ENCODE assay signal across 8 cellular contexts in the genomic region with DNA sequence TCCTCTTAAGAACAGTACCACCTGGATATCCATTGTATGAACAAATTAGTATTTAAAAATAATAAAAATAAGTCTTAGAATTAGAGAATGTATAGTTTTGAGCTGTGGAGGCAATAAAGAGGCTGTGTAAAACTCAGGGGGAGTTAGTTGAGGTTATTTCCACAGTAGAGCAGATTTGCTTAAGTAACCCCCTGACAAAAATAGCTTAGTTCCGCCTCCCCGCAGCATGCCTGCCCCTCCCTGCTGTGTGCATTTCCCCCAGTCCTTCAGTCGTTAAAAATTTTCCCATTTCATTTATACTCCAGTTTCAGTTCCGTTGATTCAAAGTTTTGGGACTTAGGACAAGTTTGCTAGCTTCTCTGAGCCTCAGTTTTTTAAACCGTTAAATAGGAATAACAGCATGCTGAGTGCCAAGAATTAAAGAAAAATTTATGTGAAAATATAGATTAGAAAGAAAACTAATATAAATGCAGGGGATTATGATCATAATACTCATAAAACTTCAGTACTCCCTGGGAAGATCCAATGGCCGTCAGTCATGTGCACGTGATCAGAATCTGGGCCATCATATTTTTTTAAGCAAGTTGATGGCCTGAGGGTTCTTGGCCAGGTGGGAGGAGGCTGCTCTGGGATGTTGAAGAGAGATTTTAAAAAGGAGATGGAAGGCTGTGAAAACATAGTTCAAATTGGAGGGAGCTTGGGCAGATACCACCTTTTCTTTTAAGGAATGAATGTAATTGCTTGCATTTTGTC. TPM values are rescaled to one million over a fixed set of nuclear protein-coding genes. Genes with fewer than 3 reads are reported as not detected.
DNase-seq lines count a peak whose midpoint lies in the region; ATAC-seq, FAIRE-seq and TF ChIP-seq lines count a peak whose summit lies in the region.

No MANE protein-coding gene starts in this region.

- H3K9me2 ChIP-seq in Karpas-422 (replicated peaks; ENCODE audit: insufficient read depth, low read length): no peaks in the 10 kb centered on the region

- DNase-seq in Ammon's horn (ENCODE audit: low spot score) (peak; percentile 66), Karpas-422 (peak; percentile 75), K562 (ENCODE audit: extremely low read depth in 1 of 4, low spot score in 3 of 4) (peak in 2 of 4 experiments; percentile 38 to 69), mesenchymal stem cell (peak; percentile 77), T1000 (lab: John Stamatoyannopoulos, UW) (no peak), SK-N-DZ (ENCODE audit: low spot score) (no peak), HT-29 (ENCODE audit: low spot score) (no peak)

- peak overlapping the region; percentile 91 for H2AK5ac ChIP-seq in mesenchymal stem cell (ENCODE audit: low read length, severe bottlenecking)

- H3K23ac ChIP-seq in mesenchymal stem cell (ENCODE audit: low read length in 2 of 2): no peak overlapping the region

- peak overlapping the region; percentile 47; the same call in 1 of the 2 replicates for H3K4me3 ChIP-seq in Karpas-422 (ENCODE audit: low read length)
- H3K4me3 ChIP-seq in K562: no peak overlapping the region; the same call in 1 of the 2 replicates
- H3K4me3 ChIP-seq in mesenchymal stem cell (ENCODE audit: insufficient read depth in 1 of 2, low read depth in 1 of 2, low read length in 2 of 2): peak overlapping the region in 1 of 2 experiments; percentile 44

- H2BK5ac ChIP-seq in mesenchymal stem cell (ENCODE audit: low read depth, low read length, poor library complexity, severe bottlenecking): peak overlapping the region; percentile 77

- no peak overlapping the region for H4K8ac ChIP-seq in mesenchymal stem cell (ENCODE audit: low read length)

- H4K20me1 ChIP-seq in Karpas-422 (ENCODE audit: insufficient read depth, low read depth, low read length) (peaks cover 16% of the 10 kb centered on the region), K562 (replicated peaks; ENCODE audit: control insufficient read depth, insufficient read depth, low read length) (no peaks in the 10 kb centered on the region)

- no peak overlapping the region for H3K14ac ChIP-seq in mesenchymal stem cell (ENCODE audit: low read length in 2 of 2)

- no peaks in the 10 kb centered on the region for H3K36me3 ChIP-seq in Karpas-422 (ENCODE audit: insufficient read depth, low read length)
- no peaks in the 10 kb centered on the region for H3K36me3 ChIP-seq in K562 (ENCODE audit: control insufficient read depth, insufficient read depth, low read length)
- H3K36me3 ChIP-seq in mesenchymal stem cell (ENCODE audit: control insufficient read depth in 1 of 2, insufficient read depth in 2 of 2, low read depth in 1 of 2, low read length in 2 of 2): no peaks in the 10 kb centered on the region

- TF ChIP-seq EP300 in K562 (IDR thresholded peaks at IDR 0.05; ENCODE audit: low read length): no peak

- ATAC-seq in GM19395 (IDR thresholded peaks at IDR 0.05; ENCODE audit: unreplicated experiment) (peak; percentile 26), K562 (no peak)

- H3K9ac ChIP-seq in Karpas-422 (ENCODE audit: low read length) (no peak overlapping the region), K562 (ENCODE audit: insufficient read depth in 1 of 2, low read depth in 2 of 2, low read length in 2 of 2) (peak overlapping the region; percentile 60 to 92; a peak in 3 of 4 replicates), mesenchymal stem cell (ENCODE audit: low read length) (peak overlapping the region; percentile 97)

- no peak overlapping the region for H2BK120ac ChIP-seq in mesenchymal stem cell (ENCODE audit: low read depth, low read length)

- H3K4me2 ChIP-seq in Karpas-422 (ENCODE audit: low read depth, low read length, poor library complexity, severe bottlenecking): peak overlapping the region; percentile 69
- H3K4me2 ChIP-seq in K562 (ENCODE audit: insufficient read depth, low read length): peak overlapping the region; percentile 51
- H3K4me2 ChIP-seq in mesenchymal stem cell (ENCODE audit: low read length, poor library complexity, severe bottlenecking): peak overlapping the region; percentile 57

- POLR2A ChIA-PET in K562 (lab: Yijun Ruan, JAX): interaction anchor here (0.7 to 1.0 kb wide), 3 partner anchors 19 to 658 kb away, joined by 3 read pairs; no protein-coding TSS in a partner anchor

- H3K79me1 ChIP-seq in mesenchymal stem cell (replicated peaks; ENCODE audit: low read length, poor library complexity, severe bottlenecking): no peaks in the 10 kb centered on the region

- in situ Hi-C loops in K562 (cut with MboI): no loop called here

- H4K91ac ChIP-seq in mesenchymal stem cell (ENCODE audit: low read length): peak overlapping the region; percentile 48

- H3K18ac ChIP-seq in mesenchymal stem cell (ENCODE audit: low read depth in 1 of 2, low read length in 2 of 2): peak overlapping the region in 1 of 2 experiments; percentile 79

- H3K79me2 ChIP-seq in Karpas-422 (ENCODE audit: low read length): no peaks in the 10 kb centered on the region
- peaks cover 35% of the 10 kb centered on the region for H3K79me2 ChIP-seq in K562 (ENCODE audit: control insufficient read depth, insufficient read depth, low read length)

- H3K4ac ChIP-seq in mesenchymal stem cell (ENCODE audit: low read depth in 1 of 2, low read length in 2 of 2): peak overlapping the region in 1 of 2 experiments; percentile 17

- H3K4me1 ChIP-seq in Karpas-422 (ENCODE audit: low read length) (peaks cover 58% of the 10 kb centered on the region), K562 (replicated peaks in 1 of 2; ENCODE audit: control insufficient read depth in 2 of 2, insufficient read depth in 2 of 2, low read length in 2 of 2) (peaks cover 16 to 39% of the 10 kb centered on the region in 2 experiments), mesenchymal stem cell (ENCODE audit: control insufficient read depth, insufficient read depth, low read depth, low read length) (peaks cover 13% of the 10 kb centered on the region)

- no TSS peak for BruUV-seq in K562 (replicated peaks; lab: Mats Ljungman, UMichigan)

- H3K9me3 ChIP-seq in Karpas-422 (ENCODE audit: low read length): no peaks in the 10 kb centered on the region
- no peaks in the 10 kb centered on the region for H3K9me3 ChIP-seq in K562 (replicated peaks; ENCODE audit: control insufficient read depth, insufficient read depth, low read depth, low read length)
- H3K9me3 ChIP-seq in mesenchymal stem cell (ENCODE audit: control insufficient read depth, low read length): no peaks in the 10 kb centered on the region

- intact Hi-C loops in K562 (cut with micrococcal nuclease): loop anchor here (10.0 kb wide), 1 partner anchor 138 kb away; no protein-coding TSS in a partner anchor

- peaks cover 2% of the 10 kb centered on the region for H3K9me1 ChIP-seq in K562 (ENCODE audit: control insufficient read depth, insufficient read depth, low read length)

- no peak for TF ChIP-seq CTCF in K562 (IDR thresholded peaks at IDR 0.05 in 2 of 3, conservative IDR thresholded peaks at IDR 0.05 in 1 of 3; ENCODE audit: insufficient read depth in 2 of 3, low read depth in 1 of 3, low read length in 3 of 3)

- FAIRE-seq in K562 (lab: Jason Lieb, UNC): no peak

- H3K27ac ChIP-seq in Karpas-422 (ENCODE audit: low read length): no peak overlapping the region
- H3K27ac ChIP-seq in K562 (ENCODE audit: extremely low read depth, low read depth, low read length): peak overlapping the region; percentile 97
- peak overlapping the region; percentile 94 for H3K27ac ChIP-seq in mesenchymal stem cell (ENCODE audit: low read length, poor library complexity, severe bottlenecking)

- TF ChIP-seq RAD21 in K562 (CRISPR knock-in tag; conservative IDR thresholded peaks at IDR 0.05 in 1 of 2, IDR thresholded peaks at IDR 0.05 in 1 of 2): no peak

- CTCF ChIA-PET in K562 (lab: Yijun Ruan, JAX; ENCODE audit: low intra/inter-chr PET ratio): no interaction called here

- no peak overlapping the region for H2BK15ac ChIP-seq in mesenchymal stem cell (ENCODE audit: low read depth, poor library complexity, severe bottlenecking)

- TF ChIP-seq POLR2A in K562 (conservative IDR thresholded peaks at IDR 0.05): no peak

- WGBS in K562 (ENCODE audit: insufficient coverage, low coverage, missing lambda C conversion rate): under 1% methylated on average over 7 of the region's 7 CpGs
- WGBS in mesenchymal stem cell: 13% methylated on average over 5 of the region's 7 CpGs

- H3K27me3 ChIP-seq in Karpas-422 (ENCODE audit: low read length) (no peaks in the 10 kb centered on the region), K562 (ENCODE audit: control insufficient read depth in 2 of 2, insufficient read depth in 2 of 2, low read length in 2 of 2) (no peaks in the 10 kb centered on the region), mesenchymal stem cell (ENCODE audit: control insufficient read depth in 1 of 2, insufficient read depth in 1 of 2, low read length in 2 of 2) (no peaks in the 10 kb centered on the region)

- H2AFZ ChIP-seq in Karpas-422 (ENCODE audit: low read length) (no peak overlapping the region), K562 (ENCODE audit: low read depth, low read length) (peak overlapping the region; percentile 73), mesenchymal stem cell (ENCODE audit: low read depth, low read length) (no peak overlapping the region)

- peak overlapping the region in 1 of 2 experiments; percentile 64 for H2BK12ac ChIP-seq in mesenchymal stem cell (ENCODE audit: low read length in 2 of 2)

RNA-seq across cellular contexts. Expression of a gene that starts 14.5 kb away (rescaled TPM):
- 37.7 and 160 TPM in 2 replicates for total RNA-seq in Karpas-422 (2014; rRNA removed; shearing (Covaris generic); ENCODE audit: low replicate concordance)
- total RNA-seq in K562 (2011; cell fraction: chromatin; rRNA removed; ENCODE audit: low replicate concordance): 290 and 561 TPM in 2 replicates
- total RNA-seq in K562 (2011; cell fraction: nucleolus; rRNA removed): 141 TPM in 2 replicates
- 257 and 355 TPM in 2 replicates for total RNA-seq in K562 (2011; cell fraction: nucleoplasm; rRNA removed)
- total RNA-seq in K562 (2014; rRNA removed): 176 and 194 TPM in 2 replicates
- total RNA-seq in K562 (2014; rRNA removed; fragmentation: Illumina TruSeq; extraction: Trizol): 227 and 308 TPM in 2 replicates
- 106 and 114 TPM in 2 replicates for total RNA-seq in K562 (2015; rRNA removed; fragmentation: Illumina TruSeq; extraction: Trizol)
- 249 and 292 TPM in 2 replicates for total RNA-seq in K562 (2021)
- 122 and 143 TPM in 2 replicates for polyA plus RNA-seq in K562 (2011; rRNA removed)
- 83.9 and 91.7 TPM in 2 replicates for polyA plus RNA-seq in K562 (2011; cell fraction: cytosol; rRNA removed)
- 241 and 296 TPM in 2 replicates for polyA plus RNA-seq in K562 (2011; cell fraction: nucleus; rRNA removed)
- 79.7 and 147 TPM in 2 replicates for polyA plus RNA-seq in K562 (2012)
- 180 and 209 TPM in 2 replicates for polyA plus RNA-seq in K562 (2014; fragmentation: Illumina TruSeq; extraction: Trizol)
- 100 to 1,000 TPM in 1 of 2 experiments, 10 to 100 TPM in 1; 98.7 to 132 TPM for polyA plus RNA-seq in K562 (2014; fragmentation: Nextera tagmentation; extraction: Ambion mirVana)
- 117 and 130 TPM in 2 replicates for polyA plus RNA-seq in K562 (2014; rRNA removed)
- polyA minus RNA-seq in K562 (2011; rRNA and poly(A)+ RNA removed): 176 and 180 TPM in 2 replicates
- 73.8 and 122 TPM in 2 replicates for polyA minus RNA-seq in K562 (2011; cell fraction: cytosol; rRNA and poly(A)+ RNA removed)
- polyA minus RNA-seq in K562 (2011; cell fraction: nucleus; rRNA and poly(A)+ RNA removed): 275 and 440 TPM in 2 replicates
- polyA plus RNA-seq in mesenchymal stem cell (2013, experiment 1 of 2): 438 TPM
- polyA plus RNA-seq in mesenchymal stem cell (2013, experiment 2 of 2): 429 TPM
- polyA plus RNA-seq in SK-N-DZ (2014; cell fraction: cytosol; rRNA removed): 155 and 160 TPM in 2 replicates
- polyA plus RNA-seq in SK-N-DZ (2014; cell fraction: nucleus; rRNA removed): 232 and 278 TPM in 2 replicates
- total RNA-seq in HT-29 (2014; rRNA removed; shearing (Covaris generic)): 67.9 and 74.4 TPM in 2 replicates

Comparison
In these comparisons a context has a peak if more than half of its experiments do, and no peak if none do; other contexts are left out.
1. DNase-seq: peak in Ammon's horn (single experiment), Karpas-422 (single experiment) and mesenchymal stem cell (single experiment); none in T1000 (single experiment), SK-N-DZ (single experiment) and HT-29 (single experiment).
2. Peak in every context shown above with its lines, with median percentiles within 50 percentile points of each other: H3K4me2 ChIP-seq.